In genomic region chr2:109516445-109517117, GRCh38 we compare ENCODE assay signal across 8 cellular contexts.
A peak's percentile ranks its signal among the peaks of the same experiment; 100 is the strongest.
DNase-seq lines count a peak whose midpoint lies in the region; ATAC-seq and TF ChIP-seq lines count a peak whose summit lies in the region.

No MANE protein-coding gene starts in this region.

- WGBS in ovary, 3 donors = 76 to 87% (median 80%) methylated on average over 20 of the region's 20 CpGs

- peak; percentile 13 to 22 (median 15) for DNase-seq in NCI-H1417 (lab: John Stamatoyannopoulos, UW)
- no peak for DNase-seq in NCI-H1417 treated with DMSO at 0.1 percent for 48 hours (lab: John Stamatoyannopoulos, UW)
- no peak for DNase-seq in kidney epithelial cell (ENCODE audit: low read depth)
- DNase-seq in ovary = no peak
- DNase-seq in ascending aorta (ENCODE audit: low spot score in 2 of 2) = no peak

- TF ChIP-seq POLR2A in ovary (IDR thresholded peaks at IDR 0.05) = no peak

- H3K27ac ChIP-seq in ovary (no peak overlapping the region), ascending aorta (no peak overlapping the region)

- H3K4me3 ChIP-seq in WI38 (ENCODE audit: low read depth, low read length) (no peak overlapping the region), kidney epithelial cell (ENCODE audit: low read depth, low read length) (no peak overlapping the region), ovary (no peak overlapping the region), ascending aorta (no peak overlapping the region)

- intact Hi-C loops in ovary (cut with DNase I) (no loop called here), ascending aorta (cut with DNase I) (no loop called here)

- H3K36me3 ChIP-seq in kidney epithelial cell (ENCODE audit: control insufficient read depth, insufficient read depth, low read length) (no peaks in the 10 kb centered on the region), ovary (no peaks in the 10 kb centered on the region), ascending aorta (no peaks in the 10 kb centered on the region)

- no peaks in the 10 kb centered on the region for H3K9me3 ChIP-seq in ovary
- no peaks in the 10 kb centered on the region for H3K9me3 ChIP-seq in ascending aorta

- peaks cover 2% of the 10 kb centered on the region for H3K27me3 ChIP-seq in kidney epithelial cell (ENCODE audit: control insufficient read depth, insufficient read depth, low read length)
- H3K27me3 ChIP-seq in ovary = no peaks in the 10 kb centered on the region
- H3K27me3 ChIP-seq in ascending aorta = no peaks in the 10 kb centered on the region

- H3K4me1 ChIP-seq in ovary (ENCODE audit: insufficient read depth) (peaks cover 10% of the 10 kb centered on the region), ascending aorta (peaks cover 7 to 15% of the 10 kb centered on the region in 2 donors)

- no peak for TF ChIP-seq EP300 in ovary (IDR thresholded peaks at IDR 0.05)

- TF ChIP-seq CTCF in LNCAP (IDR thresholded peaks at IDR 0.05) (peak; percentile 83), WI38 (IDR thresholded peaks at IDR 0.05; ENCODE audit: low read depth, low read length) (peak; percentile 56), kidney epithelial cell (IDR thresholded peaks at IDR 0.05; ENCODE audit: insufficient read depth, low read length, poor library complexity, severe bottlenecking) (peak; percentile 86), ovary (IDR thresholded peaks at IDR 0.05) (no peak), ascending aorta (IDR thresholded peaks at IDR 0.05) (peak in 1 of 3 experiments; percentile 26)

- ATAC-seq in HG02938 (IDR thresholded peaks at IDR 0.05; ENCODE audit: unreplicated experiment) = no peak

Comparison
In these comparisons a context has a peak if more than half of its experiments do, and no peak if none do; other contexts are left out.
1. DNase-seq: peak in NCI-H1417 (3 of 3); none in NCI-H1417 treated with DMSO at 0.1 percent for 48 hours (single experiment), kidney epithelial cell (single experiment), ovary (0 of 5) and ascending aorta (0 of 2).
2. CTCF ChIP-seq: peak in LNCAP (single experiment), WI38 (single experiment) and kidney epithelial cell (single experiment); none in ovary (0 of 3).